1 cellular context compared by ENCODE assay signal in genomic region chr17:80147035-80147939, GRCh38.
TF ChIP-seq lines count a peak whose summit lies in the region.

EIF4A3 (minus strand) TSS chr17:80147128; CDS start chr17:80146961, 167 bp downstream.

TF ChIP-seq in A549, 52 proteins besides CTCF, POLR2A, EP300 and RAD21 (continued from another document):
- TF ChIP-seq, protein P1, sequence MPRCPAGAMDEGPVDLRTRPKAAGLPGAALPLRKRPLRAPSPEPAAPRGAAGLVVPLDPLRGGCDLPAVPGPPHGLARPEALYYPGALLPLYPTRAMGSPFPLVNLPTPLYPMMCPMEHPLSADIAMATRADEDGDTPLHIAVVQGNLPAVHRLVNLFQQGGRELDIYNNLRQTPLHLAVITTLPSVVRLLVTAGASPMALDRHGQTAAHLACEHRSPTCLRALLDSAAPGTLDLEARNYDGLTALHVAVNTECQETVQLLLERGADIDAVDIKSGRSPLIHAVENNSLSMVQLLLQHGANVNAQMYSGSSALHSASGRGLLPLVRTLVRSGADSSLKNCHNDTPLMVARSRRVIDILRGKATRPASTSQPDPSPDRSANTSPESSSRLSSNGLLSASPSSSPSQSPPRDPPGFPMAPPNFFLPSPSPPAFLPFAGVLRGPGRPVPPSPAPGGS (IDR thresholded peaks at IDR 0.05), result peak; percentile 95
- TF ChIP-seq, protein P2, sequence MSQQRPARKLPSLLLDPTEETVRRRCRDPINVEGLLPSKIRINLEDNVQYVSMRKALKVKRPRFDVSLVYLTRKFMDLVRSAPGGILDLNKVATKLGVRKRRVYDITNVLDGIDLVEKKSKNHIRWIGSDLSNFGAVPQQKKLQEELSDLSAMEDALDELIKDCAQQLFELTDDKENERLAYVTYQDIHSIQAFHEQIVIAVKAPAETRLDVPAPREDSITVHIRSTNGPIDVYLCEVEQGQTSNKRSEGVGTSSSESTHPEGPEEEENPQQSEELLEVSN (IDR thresholded peaks at IDR 0.05; ENCODE audit: borderline replicate concordance, low read depth), result peak; percentile 41
